ENCODE assay signal across 27 cellular contexts in the genomic region with DNA sequence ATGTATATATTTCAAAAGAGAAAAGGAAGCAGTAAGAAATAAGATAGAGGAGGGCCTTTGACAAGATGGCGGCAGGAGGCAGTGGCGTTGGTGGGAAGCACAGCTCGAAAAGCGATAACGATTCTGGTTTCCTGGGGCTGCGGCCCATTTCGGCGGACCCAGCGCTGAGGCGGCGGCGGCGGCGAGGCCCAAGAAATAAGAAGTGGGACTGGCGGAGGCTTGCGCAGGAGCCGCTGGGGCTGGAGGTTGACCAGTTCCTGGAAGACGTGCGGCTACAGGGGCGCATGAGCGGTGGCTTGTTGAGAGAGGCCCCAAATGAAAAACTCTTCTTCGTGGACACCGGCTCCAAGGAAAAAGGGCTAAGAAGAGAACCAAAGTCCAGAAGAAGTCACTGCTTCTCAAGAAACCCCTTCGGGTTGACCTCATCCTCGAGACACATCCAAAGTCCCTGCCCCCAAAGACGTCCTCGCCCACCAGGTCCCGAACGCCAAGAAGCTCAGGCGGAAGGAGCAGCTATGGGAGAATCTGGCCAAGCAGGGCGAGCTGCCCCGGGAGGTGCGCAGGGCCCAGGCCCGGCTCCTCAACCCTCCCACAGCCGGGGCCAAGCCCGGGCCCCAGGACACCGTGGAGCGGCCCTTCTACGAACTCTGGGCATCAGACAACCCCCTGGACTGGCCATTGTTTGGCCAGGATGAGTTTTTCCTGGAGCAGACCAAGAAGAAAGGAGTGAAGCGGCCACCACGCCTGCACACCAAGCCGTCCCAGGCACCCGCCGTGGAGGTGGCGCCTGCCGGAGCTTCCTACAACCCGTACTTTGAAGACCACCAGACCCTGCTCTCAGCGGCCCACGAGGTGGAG.
"Had no signal": no experiment of that assay in that cellular context is flagged by ENCODE, and none has a peak within 500 bp of the region (broad histone marks: within the 10 kb centered on the region; RNA-seq: fewer than 3 reads in every experiment).

No MANE protein-coding gene starts in this region.

- H3K4me3 Mint-ChIP-seq: naive B cell; natural killer cell; nephron progenitor cell; neural progenitor cell; stimulated activated effector memory CD8-positive, alpha-beta T cell treated with anti-CD3 and anti-CD28 coated beads, Interleukin-12 subunit alpha, Interleukin-12 subunit beta, amount 100 ng/mL, for 72 hours; stimulated activated naive CD8-positive, alpha-beta T cell treated with anti-CD3 and anti-CD28 coated beads, Interleukin-15, amount 100 ng/mL, for 72 hours had no signal

- H3K27ac ChIP-seq: lower lobe of right lung, neural progenitor cell, ovary, prostate gland, skin epidermis, spleen, thyroid gland, transverse colon, upper lobe of right lung had no signal

- H3K4me2 ChIP-seq: neural progenitor cell had no signal

- H3K36me3 Mint-ChIP-seq: naive B cell; natural killer cell; neural progenitor cell; stimulated activated effector memory CD8-positive, alpha-beta T cell treated with anti-CD3 and anti-CD28 coated beads, Interleukin-12 subunit alpha, Interleukin-12 subunit beta, amount 100 ng/mL, for 72 hours had no signal

- H3K4me1 ChIP-seq: lower lobe of right lung, prostate gland, spleen, thyroid gland, upper lobe of right lung had no signal

- H3K4me1 Mint-ChIP-seq: naive B cell; natural killer cell; nephron progenitor cell; neural progenitor cell; stimulated activated effector memory CD8-positive, alpha-beta T cell treated with anti-CD3 and anti-CD28 coated beads, Interleukin-12 subunit alpha, Interleukin-12 subunit beta, amount 100 ng/mL, for 72 hours; stimulated activated naive CD8-positive, alpha-beta T cell treated with anti-CD3 and anti-CD28 coated beads, Interleukin-15, amount 100 ng/mL, for 72 hours had no signal

- H3K27me3 ChIP-seq: neural progenitor cell, ovary, thyroid gland, transverse colon, upper lobe of right lung had no signal

- H3K27ac Mint-ChIP-seq: naive B cell; natural killer cell; nephron progenitor cell; neural progenitor cell; stimulated activated effector memory CD8-positive, alpha-beta T cell treated with anti-CD3 and anti-CD28 coated beads, Interleukin-12 subunit alpha, Interleukin-12 subunit beta, amount 100 ng/mL, for 72 hours; stimulated activated naive CD8-positive, alpha-beta T cell treated with anti-CD3 and anti-CD28 coated beads, Interleukin-15, amount 100 ng/mL, for 72 hours had no signal

- H3K9me3 ChIP-seq: lower lobe of right lung, ovary, prostate gland, thyroid gland, transverse colon, upper lobe of right lung had no signal

- H2AFZ ChIP-seq: neural progenitor cell had no signal

- ATAC-seq: left cardiac atrium; left lobe of liver; left ventricle myocardium superior; natural killer cell; sciatic nerve; stimulated activated effector memory CD8-positive, alpha-beta T cell treated with anti-CD3 and anti-CD28 coated beads, Interleukin-12 subunit alpha, Interleukin-12 subunit beta, amount 100 ng/mL, for 72 hours; stimulated activated naive CD8-positive, alpha-beta T cell treated with anti-CD3 and anti-CD28 coated beads, Interleukin-15, amount 100 ng/mL, for 72 hours; upper lobe of right lung had no signal

- H3K4me3 ChIP-seq: lower lobe of right lung, neural progenitor cell, ovary, prostate gland, skin epidermis, spleen, thyroid gland, transverse colon, upper lobe of right lung had no signal

- H3K36me3 ChIP-seq: lower lobe of right lung, neural progenitor cell, ovary, prostate gland, spleen, thyroid gland, transverse colon, upper lobe of right lung had no signal

- H3K9ac ChIP-seq: neural progenitor cell had no signal

- DNase-seq: head of caudate nucleus; hippocampal formation; kidney glomerular epithelial cell; left cardiac atrium; left ventricle myocardium superior; lower lobe of right lung; mammary epithelial cell; mesenchymal stem cell; naive B cell; natural killer cell; nephron progenitor cell; ovary; retina; spleen; stimulated activated CD4-positive, alpha-beta T cell treated with anti-CD3 and anti-CD28 coated beads, Interleukin-4, amount 100 ng/mL, for 24 hours; stimulated activated naive CD4-positive, alpha-beta T cell; stimulated activated naive CD8-positive, alpha-beta T cell treated with anti-CD3 and anti-CD28 coated beads, Interleukin-15, amount 100 ng/mL, for 72 hours; substantia nigra; thyroid gland; transverse colon; upper lobe of right lung had no signal
